8 cellular contexts compared by ENCODE assay signal in genomic region chr6:28839443-28840120, GRCh38.
DNase-seq lines count a peak whose midpoint lies in the region; ATAC-seq and TF ChIP-seq lines count a peak whose summit lies in the region.

No MANE protein-coding gene starts in this region.

- peaks cover 23% of the 10 kb centered on the region for H3K4me1 ChIP-seq in mononuclear cell (ENCODE audit: insufficient read depth, low read length)

- peak overlapping the region; percentile 92 for H3K4me3 Mint-ChIP-seq in stimulated activated naive CD8-positive, alpha-beta T cell treated with anti-CD3 and anti-CD28 coated beads, Interleukin-15, Interleukin-2, amounts not matched to agents 100 ng/mL and 50 ng/mL, for 24 hours
- peak overlapping the region; percentile 92 for H3K4me3 Mint-ChIP-seq in MCF 10A (ENCODE audit: unreplicated experiment)

- peaks cover 50% of the 10 kb centered on the region for H3K27me3 Mint-ChIP-seq in stimulated activated naive CD8-positive, alpha-beta T cell treated with anti-CD3 and anti-CD28 coated beads, Interleukin-15, Interleukin-2, amounts not matched to agents 100 ng/mL and 50 ng/mL, for 24 hours
- H3K27me3 Mint-ChIP-seq in MCF 10A (ENCODE audit: insufficient read depth, unreplicated experiment), result no peaks in the 10 kb centered on the region

- no peaks in the 10 kb centered on the region for H3K9me3 Mint-ChIP-seq in stimulated activated naive CD8-positive, alpha-beta T cell treated with anti-CD3 and anti-CD28 coated beads, Interleukin-15, Interleukin-2, amounts not matched to agents 100 ng/mL and 50 ng/mL, for 24 hours
- no peaks in the 10 kb centered on the region for H3K9me3 Mint-ChIP-seq in MCF 10A (ENCODE audit: unreplicated experiment)

- POLR2A ChIA-PET in MCF 10A (lab: Yijun Ruan, JAX), result interaction anchor here (1.1 to 3.4 kb wide), 11 partner anchors 25 to 750 kb away, joined by 3 to 66 read pairs (median 18); partner anchors contain the start of gene TRIM27

- H3K4me1 Mint-ChIP-seq in stimulated activated naive CD8-positive, alpha-beta T cell treated with anti-CD3 and anti-CD28 coated beads, Interleukin-15, Interleukin-2, amounts not matched to agents 100 ng/mL and 50 ng/mL, for 24 hours (ENCODE audit: low read depth), result peaks cover 23% of the 10 kb centered on the region
- H3K4me1 Mint-ChIP-seq in MCF 10A (ENCODE audit: insufficient read depth, unreplicated experiment), result peaks cover 6% of the 10 kb centered on the region

- no peaks in the 10 kb centered on the region for H3K36me3 Mint-ChIP-seq in stimulated activated naive CD8-positive, alpha-beta T cell treated with anti-CD3 and anti-CD28 coated beads, Interleukin-15, Interleukin-2, amounts not matched to agents 100 ng/mL and 50 ng/mL, for 24 hours (ENCODE audit: low read depth)
- peaks cover 14% of the 10 kb centered on the region for H3K36me3 Mint-ChIP-seq in MCF 10A (ENCODE audit: insufficient read depth, unreplicated experiment)

- no peak for TF ChIP-seq CTCF in MCF 10A (IDR thresholded peaks at IDR 0.05; ENCODE audit: unreplicated experiment)

- H3K4me3 ChIP-seq in mononuclear cell (ENCODE audit: low read length), result peak overlapping the region; percentile 54

- intact Hi-C loops in MCF 10A (cut with micrococcal nuclease), result loop anchor here (5.0 kb wide), 2 partner anchors 83 to 748 kb away; partner anchors contain the start of genes OR2H2 and TRIM27

- peaks cover 76% of the 10 kb centered on the region for H3K27me3 ChIP-seq in mononuclear cell (ENCODE audit: insufficient read depth, low read length)

- no peaks in the 10 kb centered on the region for H3K9me3 ChIP-seq in mononuclear cell (ENCODE audit: low read depth, low read length)

- peak overlapping the region; percentile 36 for H3K27ac Mint-ChIP-seq in stimulated activated naive CD8-positive, alpha-beta T cell treated with anti-CD3 and anti-CD28 coated beads, Interleukin-15, Interleukin-2, amounts not matched to agents 100 ng/mL and 50 ng/mL, for 24 hours
- H3K27ac Mint-ChIP-seq in MCF 10A (ENCODE audit: low read depth, unreplicated experiment), result no peak overlapping the region

- no peak for DNase-seq in stimulated activated naive CD8-positive, alpha-beta T cell treated with anti-CD3 and anti-CD28 coated beads, Interleukin-15, Interleukin-2, amounts not matched to agents 100 U/mL and 50 U/mL, for 24 hours
- no peak for DNase-seq in MCF 10A (ENCODE audit: unreplicated experiment)
- no peak for DNase-seq in NCI-H1417 treated with DMSO at 0.1 percent for 48 hours (lab: John Stamatoyannopoulos, UW)
- no peak for DNase-seq in HCEC 1CT

- BruUV-seq in MCF 10A (replicated peaks; lab: Mats Ljungman, UMichigan), result no TSS peak

- CTCF ChIA-PET in MCF 10A (lab: Yijun Ruan, JAX), result interaction anchor here (0.6 to 6.1 kb wide), 9 partner anchors 18 to 491 kb away, joined by 3 to 56 read pairs (median 3); no protein-coding TSS in a partner anchor

- ATAC-seq in stimulated activated naive CD8-positive, alpha-beta T cell treated with anti-CD3 and anti-CD28 coated beads, Interleukin-15, Interleukin-2, amounts not matched to agents 100 U/mL and 50 U/mL, for 24 hours, result no peak
- no peak for ATAC-seq in GM21528 (IDR thresholded peaks at IDR 0.05; ENCODE audit: low FRiP score, unreplicated experiment)
- no peak for ATAC-seq in GM21515 (IDR thresholded peaks at IDR 0.05; ENCODE audit: unreplicated experiment)
